ENCODE assay signal across 9 cellular contexts in genomic region chr16:66242672-66243071, GRCh38.
"Had no signal": no experiment of that assay in that cellular context is flagged by ENCODE, and none has a peak within 500 bp of the region (broad histone marks: within the 10 kb centered on the region; RNA-seq: fewer than 3 reads in every experiment).

No MANE protein-coding gene starts in this region.

- H2AFZ ChIP-seq: GM23338 had no signal

- DNase-seq: H9, HCEC 1CT, KG1 had no signal

- H3K4me2 ChIP-seq: GM23338 had no signal

- H3K4me3 Mint-ChIP-seq: GM23338, H9, IgD-negative memory B cell had no signal

- H3K27ac Mint-ChIP-seq: GM23338, H9, IgD-negative memory B cell had no signal

- H3K9me3 Mint-ChIP-seq: GM23338 had no signal

- FAIRE-seq: H1, H54, HepG2 had no signal

- H3K27ac ChIP-seq: HL-60 had no signal

- ATAC-seq: GM23338, HepG2 had no signal

- H3K4me1 Mint-ChIP-seq: GM23338, IgD-negative memory B cell had no signal

- H3K4me3 ChIP-seq: GM23338 had no signal
